ENCODE assay signal across 1 cellular context in genomic region chr2:176001903-176002683, GRCh38.
TF ChIP-seq lines count a peak whose summit lies in the region.

TSS of gene LNPK (minus strand) at chr2:176002267. CDS start at chr2:175995584, 6,683 bp downstream.

TF ChIP-seq in K562, 482 proteins besides CTCF, POLR2A, EP300 and RAD21 (continued from another document and continues in another):
- TF ChIP-seq PRDM10 (IDR thresholded peaks at IDR 0.05; ENCODE audit: partially characterized antibody) = peak; percentile 16
- no peak for TF ChIP-seq ID3 (CRISPR knock-in tag; IDR thresholded peaks at IDR 0.05)
- TF ChIP-seq ID3 (tag; IDR thresholded peaks at IDR 0.05) = no peak
- no peak; the same call in 1 of the 2 replicates for TF ChIP-seq C11orf30 (IDR thresholded peaks at IDR 0.05; ENCODE audit: low read depth)
- no peak; the same call in 1 of the 2 replicates for TF ChIP-seq TCFL5 (CRISPR knock-in tag; conservative IDR thresholded peaks at IDR 0.05)
- TF ChIP-seq ZNF23 (CRISPR knock-in tag; IDR thresholded peaks at IDR 0.05) = no peak
- no peak for TF ChIP-seq ZNF121 (CRISPR knock-in tag; conservative IDR thresholded peaks at IDR 0.05)
- TF ChIP-seq ZNF76 (CRISPR knock-in tag; IDR thresholded peaks at IDR 0.05; ENCODE audit: borderline replicate concordance) = 0 out of 2 replicates have a peak, but pooled peaks have one; percentile 39
- TF ChIP-seq CREB3 (tag; conservative IDR thresholded peaks at IDR 0.05; ENCODE audit: low read depth) = no peak; the same call in 1 of the 2 replicates
- peak; percentile 81 to 98 for TF ChIP-seq E2F6 (IDR thresholded peaks at IDR 0.05; ENCODE audit: borderline replicate concordance in 1 of 2, extremely low read depth in 1 of 2, insufficient read depth in 1 of 2, insufficient read length in 1 of 2, low read depth in 1 of 2, low read length in 1 of 2, poor library complexity in 1 of 2, severe bottlenecking in 1 of 2)
- peak; percentile 100 for TF ChIP-seq TFE3 (CRISPR knock-in tag; IDR thresholded peaks at IDR 0.05)
- 0 out of 2 replicates have a peak, but pooled peaks have one; percentile 12 for TF ChIP-seq MXI1 (IDR thresholded peaks at IDR 0.05; ENCODE audit: low read depth, low read length)
- no peak for TF ChIP-seq XRCC4 (IDR thresholded peaks at IDR 0.05; ENCODE audit: extremely low read depth, insufficient read depth, insufficient read length)
- TF ChIP-seq ZNF780A (CRISPR knock-in tag; IDR thresholded peaks at IDR 0.05) = no peak
- no peak for TF ChIP-seq PREB (CRISPR knock-in tag; IDR thresholded peaks at IDR 0.05)
- no peak for TF ChIP-seq ZNF282 (CRISPR knock-in tag; IDR thresholded peaks at IDR 0.05)
- TF ChIP-seq RREB1 (CRISPR knock-in tag; IDR thresholded peaks at IDR 0.05) = no peak
- peak; percentile 81; the same call in 1 of the 2 replicates for TF ChIP-seq POLR2AphosphoS2 (IDR thresholded peaks at IDR 0.05; ENCODE audit: low read length)
- no peak for TF ChIP-seq PPARD (CRISPR knock-in tag; IDR thresholded peaks at IDR 0.05)
- no peak for TF ChIP-seq EWSR1 (IDR thresholded peaks at IDR 0.05; ENCODE audit: borderline replicate concordance, low read depth, partially characterized antibody)
- TF ChIP-seq GTF2A2 (tag; IDR thresholded peaks at IDR 0.05) = no peak
- no peak for TF ChIP-seq MCM2 (IDR thresholded peaks at IDR 0.05; ENCODE audit: low read depth)
- no peak for TF ChIP-seq HOMEZ (CRISPR knock-in tag; IDR thresholded peaks at IDR 0.05)
- TF ChIP-seq CBFA2T2 (conservative IDR thresholded peaks at IDR 0.05) = peak; percentile 95
- TF ChIP-seq ZNF212 (CRISPR knock-in tag; IDR thresholded peaks at IDR 0.05) = no peak
- TF ChIP-seq GABPA (tag; conservative IDR thresholded peaks at IDR 0.05; ENCODE audit: low read depth) = no peak
- no peak for TF ChIP-seq ZNF707 (CRISPR knock-in tag; conservative IDR thresholded peaks at IDR 0.05)
- 0 out of 2 replicates have a peak, but pooled peaks have one; percentile 31 for TF ChIP-seq TCF3 (CRISPR knock-in tag; IDR thresholded peaks at IDR 0.05)
- no peak for TF ChIP-seq ILK (tag; IDR thresholded peaks at IDR 0.05; ENCODE audit: borderline replicate concordance, low read depth)
- peak; percentile 17 to 87 (median 83) for TF ChIP-seq YY1 (IDR thresholded peaks at IDR 0.05; ENCODE audit: borderline replicate concordance in 1 of 3, control insufficient read depth in 1 of 3, extremely low read depth in 1 of 3, insufficient read depth in 3 of 3, insufficient read length in 1 of 3, insufficient replicate concordance in 2 of 3, low read depth in 1 of 3, low read length in 2 of 3)
- TF ChIP-seq SMARCB1 (IDR thresholded peaks at IDR 0.05; ENCODE audit: insufficient read length, low read depth) = no peak
- TF ChIP-seq SMARCE1 (IDR thresholded peaks at IDR 0.05) = no peak; the same call in 1 of the 2 replicates
- no peak for TF ChIP-seq ZNF717 (CRISPR knock-in tag; IDR thresholded peaks at IDR 0.05)
- TF ChIP-seq RAD51 (IDR thresholded peaks at IDR 0.05; ENCODE audit: borderline replicate concordance, low read depth) = peak; percentile 99
- TF ChIP-seq MTF1 (CRISPR knock-in tag; IDR thresholded peaks at IDR 0.05; ENCODE audit: borderline replicate concordance) = no peak
- TF ChIP-seq CEBPZ (IDR thresholded peaks at IDR 0.05; ENCODE audit: borderline replicate concordance, low read depth, low read length) = no peak
- peak; percentile 77; the same call in 1 of the 2 replicates for TF ChIP-seq E2F1 (CRISPR knock-in tag; IDR thresholded peaks at IDR 0.05)
- TF ChIP-seq HMG20B (CRISPR knock-in tag; IDR thresholded peaks at IDR 0.05) = peak; percentile 42; the same call in 1 of the 2 replicates
